In genomic region chr1:201385299-201385891, GRCh38 we compare ENCODE assay signal across 9 cellular contexts. TPM values are rescaled to one million over a fixed set of nuclear protein-coding genes. Genes with fewer than 3 reads are reported as not detected.
DNase-seq lines count a peak whose midpoint lies in the region; ATAC-seq and TF ChIP-seq lines count a peak whose summit lies in the region.
"Had no signal": no experiment of that assay in that cellular context is flagged by ENCODE, and none has a peak within 500 bp of the region (broad histone marks: within the 10 kb centered on the region; RNA-seq: fewer than 3 reads in every experiment).

No MANE protein-coding gene starts in this region.

- H3K9me3 ChIP-seq in psoas muscle = no peaks in the 10 kb centered on the region

- H3K27me3 ChIP-seq in foreskin keratinocyte = no peaks in the 10 kb centered on the region
- peaks cover 0 to 2% (median 0%) of the 10 kb centered on the region in 3 donors for H3K27me3 ChIP-seq in psoas muscle (ENCODE audit: insufficient read depth in 3 of 3, low read length in 2 of 3)

- peak; percentile 64 for ATAC-seq in Right ventricle myocardium inferior
- ATAC-seq in HG02870 (IDR thresholded peaks at IDR 0.05; ENCODE audit: unreplicated experiment) = peak; percentile 73
- peak; percentile 73 for ATAC-seq in foreskin keratinocyte
- ATAC-seq in psoas muscle = peak; percentile 62 to 78 (median 66)

- no peak overlapping the region for H3K4me3 ChIP-seq in psoas muscle

- WGBS in psoas muscle, 3 donors = 82 to 94% (median 86%) methylated on average over 8 of the region's 8 CpGs

- peak; percentile 91 for TF ChIP-seq CTCF in foreskin keratinocyte (conservative IDR thresholded peaks at IDR 0.05)
- peak; percentile 70 for TF ChIP-seq CTCF in psoas muscle (IDR thresholded peaks at IDR 0.05)

- intact Hi-C loops in Right ventricle myocardium inferior (cut with DNase I) (no loop called here), cardiac septum (cut with DNase I) (no loop called here), psoas muscle (cut with DNase I) (no loop called here)

- DNase-seq in Right ventricle myocardium inferior (ENCODE audit: missing footprints) = no peak
- no peak for DNase-seq in cardiac septum (ENCODE audit: low spot score)
- peak; percentile 42 for DNase-seq in NCI-H460 (ENCODE audit: extremely low read depth, low read depth)
- DNase-seq in activated T-cell treated with anti-CD3 and anti-CD28 coated beads for 1 hour (ENCODE audit: low read depth) = peak; percentile 21
- peak in 1 of 2 donors; percentile 46 for DNase-seq in foreskin keratinocyte
- peak; percentile 57 to 73 for DNase-seq in psoas muscle
- no peak for DNase-seq in Ammon's horn (ENCODE audit: low spot score)

- H3K4me1 ChIP-seq in foreskin keratinocyte (peaks cover 28% of the 10 kb centered on the region), psoas muscle (peaks cover 22% of the 10 kb centered on the region)

- no peak overlapping the region for H3K27ac ChIP-seq in foreskin keratinocyte
- no peak overlapping the region for H3K27ac ChIP-seq in psoas muscle

- no peaks in the 10 kb centered on the region for H3K36me3 ChIP-seq in psoas muscle (ENCODE audit: insufficient read depth in 1 of 2, low read depth in 1 of 2)

RNA-seq across cellular contexts. Expression of gene TNNT2, which starts 7.9 kb away (rescaled TPM):
- total RNA-seq in Right ventricle myocardium inferior (9,445 TPM), cardiac septum (8,017 TPM), foreskin keratinocyte (0.11 and 0.17 TPM in 2 replicates), psoas muscle (10 to 100 TPM in 1 of 4 donors, 1 to 10 TPM in 3; 4.3 to 26.6 (median 6.1) TPM)
- total RNA-seq in NCI-H460 (2014; rRNA removed; shearing (Covaris generic)) = not detected in 2 replicates
- not detected in 2 replicates for polyA plus RNA-seq in NCI-H460 (2014; cell fraction: nucleus; rRNA removed)
- polyA plus RNA-seq in foreskin keratinocyte (0.20 TPM in 1 of 2 replicates, not detected in the other), psoas muscle (1 to 10 TPM in 2 of 3 donors, under 1 TPM in 1; 0.52 to 5.9 (median 4.3) TPM)

RNA-seq across cellular contexts. Expression of gene LAD1, which starts 13.7 kb away (rescaled TPM):
- total RNA-seq in Right ventricle myocardium inferior (2.4 TPM), cardiac septum (12.4 TPM), foreskin keratinocyte (233 and 240 TPM in 2 replicates), psoas muscle (10 to 100 TPM in 2 of 4 donors, 1 to 10 TPM in 1, under 1 TPM in 1; 0.92 to 17.7 (median 6.0) TPM)
- total RNA-seq in NCI-H460 (2014; rRNA removed; shearing (Covaris generic)) = not detected in 2 replicates
- polyA plus RNA-seq in NCI-H460 (2014; cell fraction: nucleus; rRNA removed) = not detected in 2 replicates
- polyA plus RNA-seq in foreskin keratinocyte (251 and 256 TPM in 2 replicates), psoas muscle (1 to 10 TPM in 2 of 3 donors, under 1 TPM in 1; 0.23 to 7.4 (median 5.4) TPM)
- total RNA-seq: temporal lobe had no signal

RNA-seq across cellular contexts. Expression of gene TNNI1, which starts 36.1 kb away (rescaled TPM):
- total RNA-seq in Right ventricle myocardium inferior (1.4 TPM), cardiac septum (35.5 TPM), foreskin keratinocyte (not detected in 2 replicates), psoas muscle (1,000 to 10,000 TPM; 2,137 to 4,600 (median 3,389) TPM)
- 1.9 TPM in 1 of 2 replicates, not detected in the other for total RNA-seq in NCI-H460 (2014; rRNA removed; shearing (Covaris generic))
- polyA plus RNA-seq in NCI-H460 (2014; cell fraction: nucleus; rRNA removed) = not detected in 2 replicates
- polyA plus RNA-seq in foreskin keratinocyte (not detected in 2 replicates), psoas muscle (1,000 to 10,000 TPM in 2 of 3 donors, 100 to 1,000 TPM in 1; 734 to 2,687 (median 2,500) TPM)
- total RNA-seq: temporal lobe had no signal

Comparison
In these comparisons a context has a peak if more than half of its experiments do, and no peak if none do; other contexts are left out.
1. DNase-seq: peak in NCI-H460 (single experiment), activated T-cell treated with anti-CD3 and anti-CD28 coated beads for 1 hour (single experiment) and psoas muscle (2 of 2); none in Right ventricle myocardium inferior (single experiment), cardiac septum (single experiment) and Ammon's horn (single experiment).
2. RNA of gene TNNT2, which starts 7.9 kb away (total RNA-seq): 9,445 TPM in Right ventricle myocardium inferior (single experiment) and 8,017 TPM in cardiac septum (single experiment); 4.3 to 26.6 TPM in psoas muscle, 0.11 to 0.17 TPM in foreskin keratinocyte and not detected in NCI-H460; every median in the first group is over 100 times any median in the second.
3. RNA of gene LAD1, which starts 13.7 kb away (total RNA-seq): 233 to 240 TPM in foreskin keratinocyte; 12.4 TPM in cardiac septum (single experiment), 0.92 to 17.7 TPM in psoas muscle, 2.4 TPM in Right ventricle myocardium inferior (single experiment) and not detected in NCI-H460; every median in the first group is over 10 times any median in the second.
4. RNA of gene TNNI1, which starts 36.1 kb away (total RNA-seq): 2,137 to 4,600 TPM in psoas muscle; 35.5 TPM in cardiac septum (single experiment), 1.4 TPM in Right ventricle myocardium inferior (single experiment), 1.9 TPM in NCI-H460 and not detected in foreskin keratinocyte; every median in the first group is over 10 times any median in the second.
5. Peak in every context shown above with its lines, with median percentiles within 50 percentile points of each other: ATAC-seq.